In the genomic region with DNA sequence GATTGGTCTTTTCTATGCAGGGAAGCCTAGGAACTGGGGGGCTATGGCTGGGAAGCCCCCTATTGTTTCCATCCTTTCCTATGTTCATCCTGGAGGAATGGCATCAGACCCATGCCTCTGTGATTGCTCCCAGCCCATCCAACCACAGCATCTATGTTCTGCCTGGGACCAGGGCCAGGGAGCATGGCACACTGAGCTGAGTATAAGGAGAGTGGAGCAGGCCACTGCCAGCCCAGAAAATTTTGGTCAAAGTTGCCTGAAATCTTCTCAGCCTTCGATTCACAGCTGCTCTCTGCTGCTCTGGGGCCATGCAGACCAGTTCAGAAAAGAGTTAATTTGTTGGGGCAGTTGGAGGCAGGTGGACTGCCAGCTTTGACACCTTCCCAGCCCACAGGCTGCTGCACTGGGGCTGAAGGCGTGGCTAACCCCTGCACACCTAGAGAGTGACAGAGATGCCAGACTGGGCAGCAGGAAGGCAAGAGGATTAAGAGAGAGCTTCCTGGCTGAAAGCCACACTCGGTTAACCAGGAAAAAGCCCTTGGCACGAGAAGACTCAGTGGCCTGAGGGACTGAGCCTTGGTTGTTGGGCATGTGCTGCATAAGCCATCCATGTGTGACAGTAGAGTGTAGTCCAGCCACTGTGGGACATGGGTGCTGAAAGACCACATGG, we compare ENCODE assay signal across 1 cellular context.
TF ChIP-seq lines count a peak whose summit lies in the region.

No MANE protein-coding gene starts in this region.

TF ChIP-seq in H1, 55 proteins besides CTCF, POLR2A, EP300 and RAD21 (continued from another document):
- TF ChIP-seq, protein P1, sequence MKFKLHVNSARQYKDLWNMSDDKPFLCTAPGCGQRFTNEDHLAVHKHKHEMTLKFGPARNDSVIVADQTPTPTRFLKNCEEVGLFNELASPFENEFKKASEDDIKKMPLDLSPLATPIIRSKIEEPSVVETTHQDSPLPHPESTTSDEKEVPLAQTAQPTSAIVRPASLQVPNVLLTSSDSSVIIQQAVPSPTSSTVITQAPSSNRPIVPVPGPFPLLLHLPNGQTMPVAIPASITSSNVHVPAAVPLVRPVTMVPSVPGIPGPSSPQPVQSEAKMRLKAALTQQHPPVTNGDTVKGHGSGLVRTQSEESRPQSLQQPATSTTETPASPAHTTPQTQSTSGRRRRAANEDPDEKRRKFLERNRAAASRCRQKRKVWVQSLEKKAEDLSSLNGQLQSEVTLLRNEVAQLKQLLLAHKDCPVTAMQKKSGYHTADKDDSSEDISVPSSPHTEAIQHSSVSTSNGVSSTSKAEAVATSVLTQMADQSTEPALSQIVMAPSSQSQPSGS (IDR thresholded peaks at IDR 0.05; ENCODE audit: low read length), result no peak
- TF ChIP-seq SP2 (IDR thresholded peaks at IDR 0.05; ENCODE audit: low read length) (no peak), JUND (IDR thresholded peaks at IDR 0.05; ENCODE audit: low read length) (no peak), BACH1 (IDR thresholded peaks at IDR 0.05; ENCODE audit: low read length) (no peak), TAF1 (IDR thresholded peaks at IDR 0.05; ENCODE audit: low read depth, low read length) (no peak), RNF2 (IDR thresholded peaks at IDR 0.05; ENCODE audit: borderline replicate concordance, low read depth, low read length, missing control alignments, poor library complexity, severe bottlenecking) (no peak), KDM1A (IDR thresholded peaks at IDR 0.05; ENCODE audit: borderline replicate concordance, low read length) (no peak), CBX8 (IDR thresholded peaks at IDR 0.05; ENCODE audit: borderline replicate concordance, low read depth, low read length) (no peak), KDM4A (IDR thresholded peaks at IDR 0.05; ENCODE audit: low read depth, low read length, severe bottlenecking) (no peak), SRF (IDR thresholded peaks at IDR 0.05; ENCODE audit: low read depth, low read length) (no peak), HDAC2 (IDR thresholded peaks at IDR 0.05; ENCODE audit: borderline replicate concordance in 1 of 2, low read depth in 2 of 2, low read length in 2 of 2) (no peak)
